Comparison of ENCODE assay signal across 8 cellular contexts in the genomic region with DNA sequence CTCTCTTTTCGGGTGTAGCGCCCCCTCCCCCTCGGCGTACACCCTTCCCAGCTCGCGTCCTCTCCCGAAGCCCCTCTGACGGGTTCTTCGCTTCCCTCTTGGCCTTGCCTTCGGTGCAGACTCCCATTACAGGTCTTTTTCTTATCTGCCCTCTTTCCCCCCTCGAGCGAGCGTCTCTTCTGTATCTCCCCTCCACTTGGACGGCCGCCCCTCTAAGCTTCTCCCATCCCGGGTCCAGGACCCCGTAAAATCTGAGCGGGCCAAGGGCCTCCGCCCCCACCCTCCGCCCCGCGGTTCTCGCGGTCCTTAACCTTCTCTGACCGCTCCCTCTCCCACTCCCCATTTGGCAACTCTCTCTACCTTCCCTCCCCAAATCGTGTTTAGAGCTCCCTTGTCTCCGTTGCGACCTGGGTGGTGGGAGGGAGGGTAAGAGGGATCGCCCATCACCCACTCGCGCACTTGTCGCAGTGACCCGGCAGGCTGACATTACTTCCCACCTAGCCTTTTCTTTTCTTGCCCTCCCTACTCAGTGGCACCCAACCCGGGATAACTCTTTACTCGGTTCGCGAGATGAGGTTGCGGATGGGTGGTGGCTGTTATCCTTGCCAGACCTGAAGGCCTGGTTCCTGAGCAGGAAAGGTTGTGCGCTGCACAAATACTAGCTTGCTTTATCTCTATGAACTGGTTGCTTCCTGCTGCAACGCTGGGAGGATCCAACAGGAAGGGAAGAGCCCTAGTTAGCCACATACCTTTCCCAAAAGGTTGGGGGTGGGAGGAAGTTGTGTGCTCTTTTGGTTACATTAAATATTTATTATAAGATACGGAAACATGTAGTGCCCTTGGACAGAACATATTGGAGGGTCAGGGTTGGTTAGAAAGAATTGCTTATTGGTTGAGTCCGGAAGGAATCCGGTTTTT. TPM values are rescaled to one million over a fixed set of nuclear protein-coding genes. Genes with fewer than 3 reads are reported as not detected.
A peak's percentile ranks its signal among the peaks of the same experiment; 100 is the strongest.
DNase-seq lines count a peak whose midpoint lies in the region; ATAC-seq, FAIRE-seq and TF ChIP-seq lines count a peak whose summit lies in the region.

No MANE protein-coding gene starts in this region.

- H3K9me3 ChIP-seq in small intestine (ENCODE audit: control insufficient read depth, low read depth), result no peaks in the 10 kb centered on the region

- peaks cover 0 to 8% of the 10 kb centered on the region in 2 donors for H3K4me1 ChIP-seq in small intestine (ENCODE audit: control insufficient read depth in 2 of 2, insufficient read depth in 1 of 2, low read depth in 1 of 2, low read length in 1 of 2)

- FAIRE-seq in small intestine (lab: Jason Lieb, UNC), result no peak

- 0 to 1% (median 1%) methylated on average over 41 to 43 of the region's 43 CpGs for WGBS in small intestine, 3 donors

- DNase-seq in EL, result peak; percentile 54
- peak in 1 of 2 experiments; percentile 31 for DNase-seq in HL-60 (ENCODE audit: low read depth in 1 of 2, low spot score in 1 of 2)
- DNase-seq in cardiac fibroblast (ENCODE audit: low read depth in 2 of 2), result peak; percentile 37 to 53
- DNase-seq in inferior parietal cortex (ENCODE audit: extremely low spot score), result peak; percentile 36
- DNase-seq in small intestine, result peak; percentile 79

- TF ChIP-seq POLR2A in Raji (IDR thresholded peaks at IDR 0.05; ENCODE audit: insufficient read depth, low read depth, low read length), result peak; percentile 10; the same call in 1 of the 2 replicates

- no peaks in the 10 kb centered on the region for H3K36me3 ChIP-seq in small intestine (ENCODE audit: control insufficient read depth in 2 of 2, insufficient read depth in 2 of 2, low read length in 2 of 2)

- ATAC-seq in HG03354 (IDR thresholded peaks at IDR 0.05; ENCODE audit: poor library complexity, severe bottlenecking, unreplicated experiment) (no peak), GM19397 (IDR thresholded peaks at IDR 0.05; ENCODE audit: unreplicated experiment) (no peak)

- H3K27ac ChIP-seq in HL-60 (replicated peaks) (peak overlapping the region; percentile 85), small intestine (ENCODE audit: low read depth in 1 of 2, low read length in 1 of 2) (peak overlapping the region; percentile 85 to 86)

- H3K27me3 ChIP-seq in HL-60 (ENCODE audit: insufficient read depth, poor library complexity, severe bottlenecking), result no peaks in the 10 kb centered on the region
- H3K27me3 ChIP-seq in small intestine (ENCODE audit: control insufficient read depth in 2 of 2, insufficient read depth in 2 of 2, low read length in 2 of 2), result no peaks in the 10 kb centered on the region

- no peak for TF ChIP-seq CTCF in HL-60 (IDR thresholded peaks at IDR 0.05; ENCODE audit: insufficient read depth, low read length)
- no peak for TF ChIP-seq CTCF in cardiac fibroblast (IDR thresholded peaks at IDR 0.05; ENCODE audit: low read depth, low read length)

- H3K4me3 ChIP-seq in HL-60 (replicated peaks; ENCODE audit: insufficient read depth, low read length), result peak overlapping the region; percentile 83
- H3K4me3 ChIP-seq in cardiac fibroblast (replicated peaks in 1 of 2; ENCODE audit: low read depth in 2 of 2, low read length in 2 of 2), result peak overlapping the region; percentile 98 to 99
- peak overlapping the region; percentile 85 to 86 for H3K4me3 ChIP-seq in small intestine (ENCODE audit: low read depth in 1 of 2, low read length in 2 of 2)

RNA-seq across cellular contexts. Expression of gene RAB11A, which starts 0.9 kb away (rescaled TPM):
- polyA plus RNA-seq in small intestine, result 100 to 1,000 TPM; 193 to 225 (median 220) TPM
